Comparison of ENCODE assay signal across 20 cellular contexts in genomic region chr3:10470666-10471336, GRCh38. TPM values are rescaled to one million over a fixed set of nuclear protein-coding genes. Genes with fewer than 3 reads are reported as not detected.
DNase-seq lines count a peak whose midpoint lies in the region; ATAC-seq, FAIRE-seq and TF ChIP-seq lines count a peak whose summit lies in the region.
"Had no signal": no experiment of that assay in that cellular context is flagged by ENCODE, and none has a peak within 500 bp of the region (broad histone marks: within the 10 kb centered on the region; RNA-seq: fewer than 3 reads in every experiment).

No MANE protein-coding gene starts in this region.

- CTCF ChIA-PET in K562 (lab: Yijun Ruan, JAX; ENCODE audit: low intra/inter-chr PET ratio), result no interaction called here

- peaks cover 15% of the 10 kb centered on the region for H3K27me3 Mint-ChIP-seq in activated CD4-positive, alpha-beta T cell treated with anti-CD3 and anti-CD28 coated beads, Interleukin-2, amount 10 ng/mL, durations not matched to agents 24 days and 14 days

- TF ChIP-seq EP300 in K562 (IDR thresholded peaks at IDR 0.05; ENCODE audit: low read length), result no peak

- H2AK5ac ChIP-seq in mesenchymal stem cell (ENCODE audit: low read length, severe bottlenecking), result no peak overlapping the region

- H2BK12ac ChIP-seq in mesenchymal stem cell (ENCODE audit: low read length in 2 of 2), result no peak overlapping the region

- H3K36me3 ChIP-seq in K562 (ENCODE audit: control insufficient read depth, insufficient read depth, low read length), result no peaks in the 10 kb centered on the region
- H3K36me3 ChIP-seq in spleen, result no peaks in the 10 kb centered on the region
- no peaks in the 10 kb centered on the region for H3K36me3 ChIP-seq in mesenchymal stem cell (ENCODE audit: control insufficient read depth in 1 of 2, insufficient read depth in 2 of 2, low read depth in 1 of 2, low read length in 2 of 2)
- H3K36me3 ChIP-seq: stomach, vagina had no signal

- no peak overlapping the region for H2BK5ac ChIP-seq in mesenchymal stem cell (ENCODE audit: low read depth, low read length, poor library complexity, severe bottlenecking)

- H3K9me1 ChIP-seq in K562 (ENCODE audit: control insufficient read depth, insufficient read depth, low read length), result peaks cover 4% of the 10 kb centered on the region

- no peak overlapping the region for H3K27ac Mint-ChIP-seq in activated CD4-positive, alpha-beta T cell treated with anti-CD3 and anti-CD28 coated beads, Interleukin-2, amount 10 ng/mL, durations not matched to agents 24 days and 14 days
- H3K27ac Mint-ChIP-seq: activated T-helper 2 cell treated with anti-CD3 and anti-CD28 coated beads, Interferon-gamma antibody, Interleukin-2, Interleukin-4, amounts not matched to agents 10 μg/mL and 5 μg/mL and 100 μg/mL, durations not matched to agents 14 hours and 24 hours and 36 hours had no signal

- H3K14ac ChIP-seq in mesenchymal stem cell (ENCODE audit: low read length in 2 of 2), result no peak overlapping the region

- BruUV-seq in K562 (replicated peaks; lab: Mats Ljungman, UMichigan), result no TSS peak

- H3K36me3 Mint-ChIP-seq in activated CD4-positive, alpha-beta T cell treated with anti-CD3 and anti-CD28 coated beads, Interleukin-2, amount 10 ng/mL, durations not matched to agents 24 days and 14 days (ENCODE audit: low read depth), result no peaks in the 10 kb centered on the region

- H3K4me2 ChIP-seq in K562 (ENCODE audit: insufficient read depth, low read length) (no peak overlapping the region), mesenchymal stem cell (ENCODE audit: low read length, poor library complexity, severe bottlenecking) (no peak overlapping the region)
- H3K4me2 ChIP-seq: PC-9 had no signal

- H3K4me3 Mint-ChIP-seq in activated CD4-positive, alpha-beta T cell treated with anti-CD3 and anti-CD28 coated beads, Interleukin-2, amount 10 ng/mL, durations not matched to agents 24 days and 14 days, result no peak overlapping the region

- peaks cover 4% of the 10 kb centered on the region for H3K4me1 Mint-ChIP-seq in activated CD4-positive, alpha-beta T cell treated with anti-CD3 and anti-CD28 coated beads, Interleukin-2, amount 10 ng/mL, durations not matched to agents 24 days and 14 days

- FAIRE-seq in K562 (lab: Jason Lieb, UNC), result no peak

- H3K9me3 Mint-ChIP-seq in activated CD4-positive, alpha-beta T cell treated with anti-CD3 and anti-CD28 coated beads, Interleukin-2, amount 10 ng/mL, durations not matched to agents 24 days and 14 days, result no peaks in the 10 kb centered on the region
- H3K9me3 Mint-ChIP-seq: activated T-helper 2 cell treated with anti-CD3 and anti-CD28 coated beads, Interferon-gamma antibody, Interleukin-2, Interleukin-4, amounts not matched to agents 10 μg/mL and 5 μg/mL and 100 μg/mL, durations not matched to agents 14 hours and 24 hours and 36 hours had no signal

- in situ Hi-C loops in K562 (cut with MboI), result no loop called here

- TF ChIP-seq RAD21 in K562 (CRISPR knock-in tag; conservative IDR thresholded peaks at IDR 0.05 in 1 of 2, IDR thresholded peaks at IDR 0.05 in 1 of 2), result no peak

- H3K27ac ChIP-seq in K562 (ENCODE audit: extremely low read depth, low read depth, low read length), result no peak overlapping the region
- no peak overlapping the region for H3K27ac ChIP-seq in spleen
- no peak overlapping the region for H3K27ac ChIP-seq in mesenchymal stem cell (ENCODE audit: low read length, poor library complexity, severe bottlenecking)
- H3K27ac ChIP-seq: epithelial cell of prostate, PC-9, stomach, vagina had no signal

- H3K9ac ChIP-seq in K562 (ENCODE audit: insufficient read depth in 1 of 2, low read depth in 2 of 2, low read length in 2 of 2) (no peak overlapping the region; a peak in 1 of 4 replicates), mesenchymal stem cell (ENCODE audit: low read length) (no peak overlapping the region)

- H3K9me3 ChIP-seq in K562 (replicated peaks; ENCODE audit: control insufficient read depth, insufficient read depth, low read depth, low read length), result no peaks in the 10 kb centered on the region
- no peaks in the 10 kb centered on the region for H3K9me3 ChIP-seq in spleen
- no peaks in the 10 kb centered on the region for H3K9me3 ChIP-seq in mesenchymal stem cell (ENCODE audit: control insufficient read depth, low read length)
- H3K9me3 ChIP-seq: stomach, vagina had no signal

- no peak overlapping the region for H2BK120ac ChIP-seq in mesenchymal stem cell (ENCODE audit: low read depth, low read length)

- no peak for TF ChIP-seq CTCF in K562 (IDR thresholded peaks at IDR 0.05 in 2 of 3, conservative IDR thresholded peaks at IDR 0.05 in 1 of 3; ENCODE audit: insufficient read depth in 2 of 3, low read depth in 1 of 3, low read length in 3 of 3)
- TF ChIP-seq CTCF in spleen (IDR thresholded peaks at IDR 0.05 in 8 of 11, conservative IDR thresholded peaks at IDR 0.05 in 3 of 11), result no peak

- no peak overlapping the region for H4K8ac ChIP-seq in mesenchymal stem cell (ENCODE audit: low read length)

- H3K79me2 ChIP-seq in K562 (ENCODE audit: control insufficient read depth, insufficient read depth, low read length), result no peaks in the 10 kb centered on the region

- intact Hi-C loops in activated CD4-positive, alpha-beta T cell treated with anti-CD3 and anti-CD28 coated beads, Interleukin-2, amount 10 ng/mL, durations not matched to agents 24 days and 14 days (cut with micrococcal nuclease), result no loop called here
- intact Hi-C loops in K562 (cut with micrococcal nuclease), result no loop called here
- intact Hi-C loops in spleen (cut with DNase I; ENCODE audit: low total_unique reads), result no loop called here

- no peak overlapping the region for H3K23ac ChIP-seq in mesenchymal stem cell (ENCODE audit: low read length in 2 of 2)

- H3K4ac ChIP-seq in mesenchymal stem cell (ENCODE audit: low read depth in 1 of 2, low read length in 2 of 2), result no peak overlapping the region

- no peaks in the 10 kb centered on the region for H3K79me1 ChIP-seq in mesenchymal stem cell (replicated peaks; ENCODE audit: low read length, poor library complexity, severe bottlenecking)

- no peak overlapping the region for H4K91ac ChIP-seq in mesenchymal stem cell (ENCODE audit: low read length)

- no peak overlapping the region for H3K4me3 ChIP-seq in K562
- H3K4me3 ChIP-seq in spleen, result no peak overlapping the region
- peak overlapping the region in 1 of 2 experiments; percentile 8 for H3K4me3 ChIP-seq in mesenchymal stem cell (ENCODE audit: insufficient read depth in 1 of 2, low read depth in 1 of 2, low read length in 2 of 2)
- H3K4me3 ChIP-seq: PC-9, stomach, vagina had no signal

- ATAC-seq in K562 (peak; percentile 43; the same call in 1 of the 3 replicates), left lobe of liver (peak; percentile 56), HG02642 (IDR thresholded peaks at IDR 0.05; ENCODE audit: poor library complexity, unreplicated experiment) (no peak)

- H4K20me1 ChIP-seq in K562 (replicated peaks; ENCODE audit: control insufficient read depth, insufficient read depth, low read length), result peaks cover 16% of the 10 kb centered on the region; the same call in 1 of the 2 replicates

- no peak overlapping the region for H2AFZ ChIP-seq in K562 (ENCODE audit: low read depth, low read length)
- no peak overlapping the region for H2AFZ ChIP-seq in mesenchymal stem cell (ENCODE audit: low read depth, low read length)
- H2AFZ ChIP-seq: PC-9 had no signal

- 2% methylated on average over 20 of the region's 21 CpGs for WGBS in K562 (ENCODE audit: insufficient coverage, low coverage, missing lambda C conversion rate)
- 16 to 29% (median 19%) methylated on average over 7 to 21 of the region's 21 CpGs for WGBS in spleen, 5 donors
- WGBS in mesenchymal stem cell, result 28% methylated on average over 10 of the region's 21 CpGs

- H3K18ac ChIP-seq in mesenchymal stem cell (ENCODE audit: low read depth in 1 of 2, low read length in 2 of 2), result no peak overlapping the region

- H2BK15ac ChIP-seq in mesenchymal stem cell (ENCODE audit: low read depth, poor library complexity, severe bottlenecking), result no peak overlapping the region

- H3K4me1 ChIP-seq in K562 (replicated peaks in 1 of 2; ENCODE audit: control insufficient read depth in 2 of 2, insufficient read depth in 2 of 2, low read length in 2 of 2) (peaks cover 0 to 5% of the 10 kb centered on the region in 2 experiments; a peak in 1 of 5 replicates), spleen (peaks cover 0 to 3% (median 0%) of the 10 kb centered on the region in 6 donors), mesenchymal stem cell (ENCODE audit: control insufficient read depth, insufficient read depth, low read depth, low read length) (peaks cover 8% of the 10 kb centered on the region)
- H3K4me1 ChIP-seq: vagina had no signal

- TF ChIP-seq POLR2A in K562 (conservative IDR thresholded peaks at IDR 0.05) (no peak), spleen (IDR thresholded peaks at IDR 0.05) (no peak)

- DNase-seq in activated CD4-positive, alpha-beta T cell treated with anti-CD3 and anti-CD28 coated beads for 48 hours, result peak; percentile 7
- no peak for DNase-seq in activated CD4-positive, alpha-beta T cell treated with anti-CD3 and anti-CD28 coated beads, Interleukin-2, amount 10 ng/mL, durations not matched to agents 24 days and 14 days
- peak in 2 of 4 experiments; percentile 11 to 28 for DNase-seq in K562 (ENCODE audit: extremely low read depth in 1 of 4, low spot score in 3 of 4)
- peak; percentile 55 for DNase-seq in left lobe of liver (ENCODE audit: low spot score)
- DNase-seq in spleen, result peak; percentile 54
- DNase-seq in mesenchymal stem cell, result no peak
- no peak for DNase-seq in NCI-H2107 treated with DMSO at 0.1 percent for 48 hours (lab: John Stamatoyannopoulos, UW; ENCODE audit: unreplicated experiment)
- DNase-seq: cerebellar nuclear complex, COR-L47, GF-D8, Karpas-422, NCI-H446 treated with DMSO at 0.1 percent for 48 hours, PC-9, stomach had no signal

- H3K27me3 ChIP-seq in K562 (ENCODE audit: control insufficient read depth in 2 of 2, insufficient read depth in 2 of 2, low read length in 2 of 2), result peaks cover 24 to 65% of the 10 kb centered on the region in 2 experiments; a peak in 4 of 5 replicates
- peaks cover 0 to 56% (median 16%) of the 10 kb centered on the region in 7 donors for H3K27me3 ChIP-seq in spleen (replicated peaks in 1 of 7)
- peaks cover 43 to 91% of the 10 kb centered on the region in 2 experiments for H3K27me3 ChIP-seq in mesenchymal stem cell (ENCODE audit: control insufficient read depth in 1 of 2, insufficient read depth in 1 of 2, low read length in 2 of 2)
- H3K27me3 ChIP-seq: vagina had no signal

- POLR2A ChIA-PET in K562 (lab: Yijun Ruan, JAX), result interaction anchor here (1.0 kb wide), 1 partner anchor 28 kb away, joined by 3 read pairs; no protein-coding TSS in a partner anchor

RNA-seq across cellular contexts. Expression of gene ATP2B2, which starts 34.6 kb away (rescaled TPM):
- total RNA-seq in activated CD4-positive, alpha-beta T cell treated with anti-CD3 and anti-CD28 coated beads, Interleukin-2, amount 10 ng/mL, durations not matched to agents 24 days and 14 days, result 0.31 TPM in 1 of 2 replicates, not detected in the other
- total RNA-seq in K562 (2011; cell fraction: chromatin; rRNA removed; ENCODE audit: low replicate concordance), result not detected in 2 replicates
- not detected in 2 replicates for total RNA-seq in K562 (2011; cell fraction: nucleolus; rRNA removed)
- not detected in 2 replicates for total RNA-seq in K562 (2011; cell fraction: nucleoplasm; rRNA removed)
- total RNA-seq in K562 (2014; rRNA removed) (not detected in 2 replicates), K562 (2014; rRNA removed; fragmentation: Illumina TruSeq; extraction: Trizol) (not detected in 2 replicates), K562 (2015; rRNA removed; fragmentation: Illumina TruSeq; extraction: Trizol) (not detected in 2 replicates), K562 (2021) (not detected in 2 replicates), left lobe of liver (37.9 TPM), spleen (1 to 10 TPM in 1 of 7 donors, under 1 TPM in 4, not detected in 2; 0.20 to 1.5 (median 0.34) TPM)
- polyA plus RNA-seq in K562 (2011; rRNA removed) (not detected in 2 replicates), K562 (2014; fragmentation: Illumina TruSeq; extraction: Trizol) (not detected in 2 replicates), K562 (2014; fragmentation: Nextera tagmentation; extraction: Ambion mirVana) (under 1 TPM in 1 of 2 experiments, not detected in 1; 0.06 TPM), K562 (2014; rRNA removed) (not detected in 2 replicates), spleen (under 1 TPM; 0.02 to 0.22 (median 0.08) TPM)
- polyA plus RNA-seq in K562 (2011; cell fraction: cytosol; rRNA removed), result not detected in 2 replicates
- polyA plus RNA-seq in K562 (2011; cell fraction: nucleus; rRNA removed), result not detected in 2 replicates
- polyA plus RNA-seq in K562 (2012), result 0.01 TPM in 2 replicates
- polyA minus RNA-seq in K562 (2011; rRNA and poly(A)+ RNA removed), result not detected in 2 replicates
- not detected in 2 replicates for polyA minus RNA-seq in K562 (2011; cell fraction: cytosol; rRNA and poly(A)+ RNA removed)
- polyA minus RNA-seq in K562 (2011; cell fraction: nucleus; rRNA and poly(A)+ RNA removed), result under 0.01 TPM in 1 of 2 replicates, not detected in the other
- polyA plus RNA-seq in mesenchymal stem cell (2013, experiment 1 of 2), result not detected
- not detected for polyA plus RNA-seq in mesenchymal stem cell (2013, experiment 2 of 2)
- total RNA-seq: activated CD8-positive, alpha-beta memory T cell treated with anti-CD3 and anti-CD28 coated beads for 36 hours; activated T-helper 2 cell treated with anti-CD3 and anti-CD28 coated beads, Interferon-gamma antibody, Interleukin-2, Interleukin-4, amounts not matched to agents 10 μg/mL and 5 μg/mL and 100 μg/mL, durations not matched to agents 14 hours and 24 hours and 36 hours; glomerular endothelial cell; PC-9 had no signal

Comparison
In these comparisons a context has a peak if more than half of its experiments do, and no peak if none do; other contexts are left out.
1. DNase-seq: peak in activated CD4-positive, alpha-beta T cell treated with anti-CD3 and anti-CD28 coated beads for 48 hours (single experiment), left lobe of liver (single experiment) and spleen (single experiment); none in activated CD4-positive, alpha-beta T cell treated with anti-CD3 and anti-CD28 coated beads, Interleukin-2, amount 10 ng/mL, durations not matched to agents 24 days and 14 days (single experiment), mesenchymal stem cell (single experiment) and NCI-H2107 treated with DMSO at 0.1 percent for 48 hours (single experiment).
2. RNA of gene ATP2B2, which starts 34.6 kb away (total RNA-seq): 37.9 TPM in left lobe of liver (single experiment); 0.20 to 1.5 TPM in spleen, 0.31 TPM in activated CD4-positive, alpha-beta T cell treated with anti-CD3 and anti-CD28 coated beads, Interleukin-2, amount 10 ng/mL, durations not matched to agents 24 days and 14 days and not detected in K562; every median in the first group is over 10 times any median in the second.